In genomic region chr4:173397604-173398003, GRCh38 we compare ENCODE assay signal across 21 cellular contexts. TPM values are rescaled to one million over a fixed set of nuclear protein-coding genes. Genes with fewer than 3 reads are reported as not detected.
"Had no signal": no experiment of that assay in that cellular context is flagged by ENCODE, and none has a peak within 500 bp of the region (broad histone marks: within the 10 kb centered on the region; RNA-seq: fewer than 3 reads in every experiment).

No MANE protein-coding gene starts in this region.

- FAIRE-seq: frontal cortex, keratinocyte, small intestine had no signal

- H3K27ac Mint-ChIP-seq: activated CD4-positive, alpha-beta T cell treated with anti-CD3 and anti-CD28 coated beads, Interleukin-2, amount 10 ng/mL, durations not matched to agents 7 days and 5 days; activated CD8-positive, alpha-beta T cell treated with anti-CD3 and anti-CD28 coated beads, Interleukin-2, amount 10 ng/mL, durations not matched to agents 7 days and 5 days; natural killer cell treated with Interleukin-12 subunit alpha and Interleukin-12 subunit beta and Interleukin-15 and Interleukin-18, amount 100 ng/mL, for 72 hours; stimulated activated effector memory CD8-positive, alpha-beta T cell treated with anti-CD3 and anti-CD28 coated beads, Interleukin-12 subunit alpha, Interleukin-12 subunit beta, amount 100 ng/mL, for 72 hours; T-helper 1 cell treated with Interleukin-12 subunit alpha and Interleukin-12 subunit beta and Interleukin-4 antibody, amounts not matched to agents 30 μg/mL and 1 μg/mL, for 36 hours had no signal

- H3K4me3 ChIP-seq: lower lobe of right lung, psoas muscle, transverse colon, vagina had no signal

- ATAC-seq: activated CD8-positive, alpha-beta T cell treated with anti-CD3 and anti-CD28 coated beads, Interleukin-2, amount 10 ng/mL, durations not matched to agents 7 days and 5 days; activated T-cell treated with anti-CD3 and anti-CD28 coated beads, Interleukin-2, amount 50 U/mL, for 4 hours; lower lobe of right lung; natural killer cell treated with Interleukin-12 subunit alpha and Interleukin-12 subunit beta and Interleukin-15 and Interleukin-18, amount 100 ng/mL, for 72 hours; psoas muscle; stimulated activated effector memory CD8-positive, alpha-beta T cell treated with anti-CD3 and anti-CD28 coated beads, Interleukin-12 subunit alpha, Interleukin-12 subunit beta, amount 100 ng/mL, for 72 hours had no signal

- H3K4me1 Mint-ChIP-seq: stimulated activated effector memory CD8-positive, alpha-beta T cell treated with anti-CD3 and anti-CD28 coated beads, Interleukin-12 subunit alpha, Interleukin-12 subunit beta, amount 100 ng/mL, for 72 hours had no signal

- H3K4me3 Mint-ChIP-seq: activated CD4-positive, alpha-beta T cell treated with anti-CD3 and anti-CD28 coated beads, Interleukin-2, amount 10 ng/mL, durations not matched to agents 7 days and 5 days; activated CD8-positive, alpha-beta T cell treated with anti-CD3 and anti-CD28 coated beads, Interleukin-2, amount 10 ng/mL, durations not matched to agents 7 days and 5 days; activated T-cell treated with anti-CD3 and anti-CD28 coated beads, Interleukin-2, amount 50 U/mL, for 4 hours; natural killer cell treated with Interleukin-12 subunit alpha and Interleukin-12 subunit beta and Interleukin-15 and Interleukin-18, amount 100 ng/mL, for 72 hours; stimulated activated effector memory CD8-positive, alpha-beta T cell treated with anti-CD3 and anti-CD28 coated beads, Interleukin-12 subunit alpha, Interleukin-12 subunit beta, amount 100 ng/mL, for 72 hours; T-helper 1 cell treated with Interleukin-12 subunit alpha and Interleukin-12 subunit beta and Interleukin-4 antibody, amounts not matched to agents 30 μg/mL and 1 μg/mL, for 36 hours had no signal

- H3K36me3 ChIP-seq: lower lobe of right lung, transverse colon, vagina had no signal

- H3K9me3 Mint-ChIP-seq: activated CD4-positive, alpha-beta T cell treated with anti-CD3 and anti-CD28 coated beads, Interleukin-2, amount 10 ng/mL, durations not matched to agents 7 days and 5 days; activated T-cell treated with anti-CD3 and anti-CD28 coated beads, Interleukin-2, amount 50 U/mL, for 4 hours; natural killer cell treated with Interleukin-12 subunit alpha and Interleukin-12 subunit beta and Interleukin-15 and Interleukin-18, amount 100 ng/mL, for 72 hours; stimulated activated effector memory CD8-positive, alpha-beta T cell treated with anti-CD3 and anti-CD28 coated beads, Interleukin-12 subunit alpha, Interleukin-12 subunit beta, amount 100 ng/mL, for 72 hours; T-helper 1 cell treated with Interleukin-12 subunit alpha and Interleukin-12 subunit beta and Interleukin-4 antibody, amounts not matched to agents 30 μg/mL and 1 μg/mL, for 36 hours had no signal

- H3K27me3 ChIP-seq: transverse colon, vagina had no signal

- H3K27me3 Mint-ChIP-seq: natural killer cell treated with Interleukin-12 subunit alpha and Interleukin-12 subunit beta and Interleukin-15 and Interleukin-18, amount 100 ng/mL, for 72 hours had no signal

- DNase-seq: activated CD4-positive, alpha-beta T cell treated with anti-CD3 and anti-CD28 coated beads, Interleukin-2, amount 10 ng/mL, durations not matched to agents 7 days and 5 days; activated CD8-positive, alpha-beta T cell treated with anti-CD3 and anti-CD28 coated beads, Interleukin-2, amount 10 ng/mL, durations not matched to agents 7 days and 5 days; activated effector memory CD4-positive, alpha-beta T cell treated with Interleukin-2 at 50 U/mL for 16 hours; activated naive CD4-positive, alpha-beta T cell treated with anti-CD3 and anti-CD28 coated beads, Interleukin-2, amount 50 U/mL, for 16 hours; activated T-cell treated with anti-CD3 and anti-CD28 coated beads, Interleukin-2, amount 50 U/mL, for 4 hours; dermis blood vessel endothelial cell; head of caudate nucleus; lower lobe of right lung; occipital lobe; psoas muscle; right cardiac atrium; small intestine; stimulated activated CD4-positive, alpha-beta T cell treated with anti-CD3 and anti-CD28 coated beads, Interleukin-4, amount 100 ng/mL, for 24 hours; transverse colon had no signal

- H3K27ac ChIP-seq: epithelial cell of prostate, lower lobe of right lung, psoas muscle, vagina had no signal

- H3K9me3 ChIP-seq: lower lobe of right lung, psoas muscle, transverse colon, vagina had no signal

- H3K36me3 Mint-ChIP-seq: stimulated activated effector memory CD8-positive, alpha-beta T cell treated with anti-CD3 and anti-CD28 coated beads, Interleukin-12 subunit alpha, Interleukin-12 subunit beta, amount 100 ng/mL, for 72 hours had no signal

- H3K4me1 ChIP-seq: lower lobe of right lung, psoas muscle, vagina had no signal

RNA-seq across cellular contexts. Expression of gene SCRG1, which starts 1.3 kb away (rescaled TPM):
- total RNA-seq: activated CD4-positive, alpha-beta T cell treated with anti-CD3 and anti-CD28 coated beads, Interleukin-2, amount 10 ng/mL, durations not matched to agents 7 days and 5 days; activated CD8-positive, alpha-beta T cell treated with anti-CD3 and anti-CD28 coated beads, Interleukin-2, amount 10 ng/mL, durations not matched to agents 7 days and 5 days; activated T-cell treated with anti-CD3 and anti-CD28 coated beads, Interleukin-2, amount 50 U/mL, for 4 hours; natural killer cell treated with Interleukin-12 subunit alpha and Interleukin-12 subunit beta and Interleukin-15 and Interleukin-18, amount 100 ng/mL, for 72 hours had no signal
- polyA plus RNA-seq: keratinocyte had no signal
